ENCODE assay signal across 24 cellular contexts in genomic region chr6:162940426-162940825, GRCh38.
DNase-seq lines count a peak whose midpoint lies in the region; ATAC-seq and TF ChIP-seq lines count a peak whose summit lies in the region.
"Had no signal": no experiment of that assay in that cellular context is flagged by ENCODE, and none has a peak within 500 bp of the region (broad histone marks: within the 10 kb centered on the region; RNA-seq: fewer than 3 reads in every experiment).

No MANE protein-coding gene starts in this region.

- peaks cover 0 to 9% (median 0%) of the 10 kb centered on the region in 3 donors for H3K9me3 ChIP-seq in gastroesophageal sphincter
- H3K9me3 ChIP-seq: A549, thyroid gland had no signal

- peaks cover 17% of the 10 kb centered on the region for H3K9me3 Mint-ChIP-seq in chondrocyte (ENCODE audit: low read depth)

- no peak overlapping the region for H3K27ac ChIP-seq in gastroesophageal sphincter
- H3K27ac ChIP-seq: A549, BLaER1, sigmoid colon, thyroid gland had no signal

- no peak for ATAC-seq in HG03460 (IDR thresholded peaks at IDR 0.05; ENCODE audit: unreplicated experiment)
- no peak for ATAC-seq in gastroesophageal sphincter
- ATAC-seq: A549; activated CD4-positive, alpha-beta T cell treated with anti-CD3 and anti-CD28 coated beads for 36 hours; esophagus mucosa; stimulated activated naive CD8-positive, alpha-beta T cell treated with anti-CD3 and anti-CD28 coated beads, Interleukin-15, Interleukin-2, amounts not matched to agents 100 U/mL and 50 U/mL, for 24 hours had no signal

- peaks cover 15% of the 10 kb centered on the region for H3K4me1 Mint-ChIP-seq in chondrocyte (ENCODE audit: low read depth)
- H3K4me1 Mint-ChIP-seq: activated CD4-positive, alpha-beta T cell treated with anti-CD3 and anti-CD28 coated beads for 36 hours; activated naive CD8-positive, alpha-beta T cell treated with anti-CD3 and anti-CD28 coated beads for 36 hours had no signal

- no peak overlapping the region for H3K4me3 ChIP-seq in fibroblast of mammary gland (ENCODE audit: control insufficient read depth, low read depth, low read length)
- no peak overlapping the region for H3K4me3 ChIP-seq in gastroesophageal sphincter
- H3K4me3 ChIP-seq: A549, BLaER1, lung, sigmoid colon, thyroid gland had no signal

- no peaks in the 10 kb centered on the region for H3K4me1 ChIP-seq in gastroesophageal sphincter
- H3K4me1 ChIP-seq: A549, BLaER1, sigmoid colon, thyroid gland had no signal

- DNase-seq in AG08395 (ENCODE audit: low spot score) (peak; percentile 42), RPMI7951 (ENCODE audit: low read depth) (peak; percentile 24), fibroblast of mammary gland (ENCODE audit: low read depth) (peak; percentile 37), pons (ENCODE audit: low spot score) (peak; percentile 73), chondrocyte (ENCODE audit: low spot score) (no peak), NCI-H2227 treated with DMSO at 0.1 percent for 48 hours (lab: John Stamatoyannopoulos, UW) (no peak)
- DNase-seq: activated CD4-positive, alpha-beta T cell treated with anti-CD3 and anti-CD28 coated beads for 36 hours; activated naive CD8-positive, alpha-beta T cell treated with anti-CD3 and anti-CD28 coated beads for 36 hours; activated T-cell treated with anti-CD3 and anti-CD28 coated beads for 4 hours; GDM1; H9; NCI-H1092; NCI-H187 treated with DMSO at 0.1 percent for 48 hours; NCI-H524 treated with DMSO at 0.1 percent for 48 hours; sigmoid colon; stimulated activated naive CD8-positive, alpha-beta T cell treated with anti-CD3 and anti-CD28 coated beads, Interleukin-15, Interleukin-2, amounts not matched to agents 100 U/mL and 50 U/mL, for 24 hours; T-helper 2 cell; thyroid gland had no signal

- no peaks in the 10 kb centered on the region for H3K36me3 ChIP-seq in gastroesophageal sphincter
- H3K36me3 ChIP-seq: BLaER1, sigmoid colon, thyroid gland had no signal

- TF ChIP-seq CTCF in fibroblast of mammary gland (conservative IDR thresholded peaks at IDR 0.05; ENCODE audit: control insufficient read depth, insufficient read depth, low read depth, low read length) (no peak), chondrocyte (IDR thresholded peaks at IDR 0.05) (no peak), gastroesophageal sphincter (IDR thresholded peaks at IDR 0.05) (no peak)

- H3K4me3 Mint-ChIP-seq in chondrocyte (ENCODE audit: unreplicated experiment) = no peak overlapping the region
- H3K4me3 Mint-ChIP-seq: activated CD4-positive, alpha-beta T cell treated with anti-CD3 and anti-CD28 coated beads for 36 hours; activated naive CD8-positive, alpha-beta T cell treated with anti-CD3 and anti-CD28 coated beads for 36 hours; H9 had no signal

- H3K27me3 ChIP-seq in gastroesophageal sphincter = no peaks in the 10 kb centered on the region
- H3K27me3 ChIP-seq: BLaER1, sigmoid colon, thyroid gland had no signal

- peaks cover 5% of the 10 kb centered on the region for H3K36me3 Mint-ChIP-seq in chondrocyte (ENCODE audit: low read depth)
- H3K36me3 Mint-ChIP-seq: activated naive CD8-positive, alpha-beta T cell treated with anti-CD3 and anti-CD28 coated beads for 36 hours had no signal

- H3K27me3 Mint-ChIP-seq in chondrocyte (ENCODE audit: low read depth) = no peaks in the 10 kb centered on the region
- H3K27me3 Mint-ChIP-seq: activated CD4-positive, alpha-beta T cell treated with anti-CD3 and anti-CD28 coated beads for 36 hours; activated naive CD8-positive, alpha-beta T cell treated with anti-CD3 and anti-CD28 coated beads for 36 hours had no signal

- H3K27ac Mint-ChIP-seq in chondrocyte (ENCODE audit: unreplicated experiment) = no peak overlapping the region
- H3K27ac Mint-ChIP-seq: activated CD4-positive, alpha-beta T cell treated with anti-CD3 and anti-CD28 coated beads for 36 hours; activated naive CD8-positive, alpha-beta T cell treated with anti-CD3 and anti-CD28 coated beads for 36 hours had no signal

- 45 to 49% methylated on average over 5 of the region's 5 CpGs for WGBS in gastroesophageal sphincter (ENCODE audit: low coverage in 1 of 2), 2 donors

- no peak for TF ChIP-seq POLR2A in gastroesophageal sphincter (IDR thresholded peaks at IDR 0.05)

- no peak for TF ChIP-seq EP300 in gastroesophageal sphincter (IDR thresholded peaks at IDR 0.05)

Comparison
In these comparisons a context has a peak if more than half of its experiments do, and no peak if none do; other contexts are left out.
1. DNase-seq: peak in AG08395 (single experiment), RPMI7951 (single experiment), fibroblast of mammary gland (single experiment) and pons (single experiment); none in chondrocyte (single experiment) and NCI-H2227 treated with DMSO at 0.1 percent for 48 hours (single experiment).